ENCODE assay signal across 8 cellular contexts in the genomic region with DNA sequence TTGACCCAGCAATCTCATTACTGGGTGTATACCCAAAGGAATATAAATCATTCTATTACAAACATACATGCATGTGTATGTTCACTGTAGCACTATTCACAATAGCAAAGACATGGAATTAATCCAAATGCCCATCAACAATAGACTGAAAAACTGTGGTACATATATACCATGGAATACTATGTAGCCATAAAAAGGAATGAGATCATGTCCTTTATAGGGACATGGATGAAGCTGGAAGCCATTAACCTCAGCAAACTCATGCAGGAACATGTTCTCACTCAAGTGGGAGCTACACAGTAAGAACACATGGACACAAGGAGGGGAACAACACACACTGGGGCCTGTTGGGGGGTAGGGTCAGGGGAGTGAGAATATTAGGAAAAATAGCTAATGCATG. TPM values are rescaled to one million over a fixed set of nuclear protein-coding genes. Genes with fewer than 3 reads are reported as not detected.
"Had no signal": no experiment of that assay in that cellular context is flagged by ENCODE, and none has a peak within 500 bp of the region (broad histone marks: within the 10 kb centered on the region; RNA-seq: fewer than 3 reads in every experiment).

No MANE protein-coding gene starts in this region.

RNA-seq across cellular contexts. Expression of gene AMHR2, which starts 15.9 kb away (rescaled TPM):
- total RNA-seq: activated CD4-positive, alpha-beta memory T cell treated with anti-CD3 and anti-CD28 coated beads, Interleukin-2, amount 10 ng/mL, durations not matched to agents 7 days and 5 days; activated CD4-positive, alpha-beta T cell treated with anti-CD3 and anti-CD28 coated beads, Interleukin-2, amount 10 ng/mL, durations not matched to agents 7 days and 5 days; activated CD8-positive, alpha-beta memory T cell treated with anti-CD3 and anti-CD28 coated beads, Interleukin-2, amount 10 ng/mL, durations not matched to agents 7 days and 5 days; bronchial epithelial cell; foreskin keratinocyte; naive thymus-derived CD8-positive, alpha-beta T cell; sciatic nerve had no signal
- polyA plus RNA-seq: foreskin keratinocyte; heart right ventricle; naive thymus-derived CD8-positive, alpha-beta T cell had no signal
